ENCODE assay signal across 1 cellular context in genomic region chr6:30556964-30557682, GRCh38.
TF ChIP-seq lines count a peak whose summit lies in the region.

PRR3 (plus strand) TSS chr6:30557295; CDS start chr6:30557345, 50 bp downstream.

TF ChIP-seq in HepG2, 621 proteins besides CTCF, POLR2A, EP300 and RAD21 (continued from another document and continues in another):
- TF ChIP-seq PRDM10 (CRISPR knock-in tag; IDR thresholded peaks at IDR 0.05; ENCODE audit: low read depth) (peak; percentile 83; the same call in 1 of the 2 replicates), CSRNP1 (CRISPR knock-in tag; IDR thresholded peaks at IDR 0.05) (peak; percentile 97), DMTF1 (CRISPR knock-in tag; IDR thresholded peaks at IDR 0.05) (peak; percentile 95), NPAS2 (CRISPR knock-in tag; IDR thresholded peaks at IDR 0.05; ENCODE audit: borderline replicate concordance) (no peak), NCOA5 (CRISPR knock-in tag; IDR thresholded peaks at IDR 0.05) (no peak), ZHX2 (IDR thresholded peaks at IDR 0.05; ENCODE audit: low read depth) (peak; percentile 93), ZHX2 (CRISPR knock-in tag; IDR thresholded peaks at IDR 0.05; ENCODE audit: borderline replicate concordance) (no peak), EED (CRISPR knock-in tag; IDR thresholded peaks at IDR 0.05) (peak; percentile 99), ZBTB20 (CRISPR knock-in tag; IDR thresholded peaks at IDR 0.05; ENCODE audit: borderline replicate concordance, low read depth) (peak; percentile 92), HINFP (CRISPR knock-in tag; IDR thresholded peaks at IDR 0.05; ENCODE audit: low read depth) (peak; percentile 89), ZXDC (CRISPR knock-in tag; IDR thresholded peaks at IDR 0.05) (peak; percentile 22; the same call in 1 of the 2 replicates), FOSL2 (CRISPR knock-in tag; IDR thresholded peaks at IDR 0.05) (peak; percentile 61; the same call in 1 of the 2 replicates), ZNF691 (CRISPR knock-in tag; IDR thresholded peaks at IDR 0.05; ENCODE audit: borderline replicate concordance, low read depth) (peak; percentile 95), ZBTB26 (CRISPR knock-in tag; IDR thresholded peaks at IDR 0.05; ENCODE audit: borderline replicate concordance) (peak; percentile 73; the same call in 1 of the 2 replicates), ZNF724P (CRISPR knock-in tag; IDR thresholded peaks at IDR 0.05; ENCODE audit: borderline replicate concordance) (peak; percentile 86; the same call in 1 of the 2 replicates), ZNF296 (CRISPR knock-in tag; conservative IDR thresholded peaks at IDR 0.05) (no peak), ZFAT (CRISPR knock-in tag; conservative IDR thresholded peaks at IDR 0.05) (no peak), TBP (CRISPR knock-in tag; IDR thresholded peaks at IDR 0.05) (0 out of 2 replicates have a peak, but pooled peaks have one; percentile 27), SNAPC5 (CRISPR knock-in tag; IDR thresholded peaks at IDR 0.05; ENCODE audit: borderline replicate concordance) (peak; percentile 96; the same call in 1 of the 2 replicates), ZNF292 (CRISPR knock-in tag; IDR thresholded peaks at IDR 0.05; ENCODE audit: borderline replicate concordance, low read depth) (no peak)
